Comparison of ENCODE assay signal across 8 cellular contexts in genomic region chr11:66510271-66510989, GRCh38. TPM values are rescaled to one million over a fixed set of nuclear protein-coding genes. Genes with fewer than 3 reads are reported as not detected.
DNase-seq lines count a peak whose midpoint lies in the region; ATAC-seq, FAIRE-seq and TF ChIP-seq lines count a peak whose summit lies in the region.

Gene BBS1, plus strand, starts transcription at chr11:66510635. Its CDS starts 25 bp downstream, at chr11:66510660.

- intact Hi-C loops in left lung (cut with DNase I) = no loop called here

- H3K27me3 ChIP-seq in left lung = no peaks in the 10 kb centered on the region

- TF ChIP-seq POLR2A in A549 (IDR thresholded peaks at IDR 0.05; ENCODE audit: low read length) (peak; percentile 70), GM18526 (IDR thresholded peaks at IDR 0.05; ENCODE audit: extremely low read depth, insufficient read length) (peak; percentile 49)

- TF ChIP-seq EP300 in A549 (IDR thresholded peaks at IDR 0.05) = no peak

- no peaks in the 10 kb centered on the region for H3K9me3 Mint-ChIP-seq in activated CD4-positive, alpha-beta T cell treated with anti-CD3 and anti-CD28 coated beads, Interleukin-2, amount 10 ng/mL, durations not matched to agents 7 days and 5 days

- DNase-seq in A549 (ENCODE audit: low read depth in 1 of 2, low spot score in 1 of 2) (peak; percentile 82 to 93), NCI-H524 (lab: John Stamatoyannopoulos, UW) (peak; percentile 35 to 61), coronary artery (ENCODE audit: low spot score) (peak; percentile 90), left lung (peak; percentile 86 to 97)
- DNase-seq in activated CD4-positive, alpha-beta T cell treated with anti-CD3 and anti-CD28 coated beads, Interleukin-2, amount 10 ng/mL, durations not matched to agents 7 days and 5 days = peak; percentile 84
- peak; percentile 87 to 89 for DNase-seq in stimulated activated CD4-positive, alpha-beta T cell treated with anti-CD3 and anti-CD28 coated beads, Interleukin-2, amount 100 ng/mL, for 24 hours

- no peak for FAIRE-seq in A549 (lab: Jason Lieb, UNC)

- no peak for TF ChIP-seq CTCF in A549 (IDR thresholded peaks at IDR 0.05)
- TF ChIP-seq CTCF in coronary artery (IDR thresholded peaks at IDR 0.05) = no peak
- no peak for TF ChIP-seq CTCF in left lung (IDR thresholded peaks at IDR 0.05)

- H3K4me1 Mint-ChIP-seq in activated CD4-positive, alpha-beta T cell treated with anti-CD3 and anti-CD28 coated beads, Interleukin-2, amount 10 ng/mL, durations not matched to agents 7 days and 5 days = peaks cover 18% of the 10 kb centered on the region

- H3K4me2 ChIP-seq in A549 = peak within 1 kb of the TSS; percentile 86

- POLR2A ChIA-PET in A549 (lab: Yijun Ruan, JAX) = interaction anchor here (0.6 to 2.0 kb wide), 4 partner anchors 30 to 106 kb away, joined by 3 to 20 read pairs (median 5); partner anchors contain the start of genes CCDC87, CCS, DPP3 and RBM14
- POLR2A ChIA-PET in activated CD4-positive, alpha-beta T cell treated with anti-CD3 and anti-CD28 coated beads, Interleukin-2, amount 10 ng/mL, durations not matched to agents 7 days and 5 days (lab: Charles Lee) = no interaction called here

- peak within 1 kb of the TSS; percentile 86 for H3K4me3 Mint-ChIP-seq in activated CD4-positive, alpha-beta T cell treated with anti-CD3 and anti-CD28 coated beads, Interleukin-2, amount 10 ng/mL, durations not matched to agents 7 days and 5 days

- H3K4me1 ChIP-seq in A549 = peaks cover 9% of the 10 kb centered on the region; the same call in 2 of the 3 replicates
- peaks cover 11 to 21% of the 10 kb centered on the region in 2 donors for H3K4me1 ChIP-seq in left lung

- H3K36me3 Mint-ChIP-seq in activated CD4-positive, alpha-beta T cell treated with anti-CD3 and anti-CD28 coated beads, Interleukin-2, amount 10 ng/mL, durations not matched to agents 7 days and 5 days (ENCODE audit: low read depth) = peaks cover 12% of the 10 kb centered on the region

- H3K9me3 ChIP-seq in A549 = no peaks in the 10 kb centered on the region
- H3K9me3 ChIP-seq in left lung = no peaks in the 10 kb centered on the region

- CTCF ChIA-PET in A549 (lab: Yijun Ruan, JAX) = interaction anchor here (0.9 to 1.7 kb wide), 3 partner anchors 22 to 82 kb away, joined by 3 to 4 read pairs (median 3); partner anchors contain the start of genes CCDC87 and CCS
- CTCF ChIA-PET in activated CD4-positive, alpha-beta T cell treated with anti-CD3 and anti-CD28 coated beads, Interleukin-2, amount 10 ng/mL, durations not matched to agents 7 days and 5 days (lab: Charles Lee) = interaction anchor here (0.9 to 1.3 kb wide), 3 partner anchors 9 to 168 kb away, joined by 3 to 4 read pairs (median 3); no protein-coding TSS in a partner anchor

- peaks cover 0 to 25% of the 10 kb centered on the region in 2 donors for H3K36me3 ChIP-seq in left lung

- peak within 1 kb of the TSS; percentile 75 for H3K4me3 ChIP-seq in A549
- peak within 1 kb of the TSS; percentile 74 for H3K4me3 ChIP-seq in coronary artery
- H3K4me3 ChIP-seq in left lung = peak within 1 kb of the TSS; percentile 66 to 99

- H3K27me3 Mint-ChIP-seq in activated CD4-positive, alpha-beta T cell treated with anti-CD3 and anti-CD28 coated beads, Interleukin-2, amount 10 ng/mL, durations not matched to agents 7 days and 5 days = no peaks in the 10 kb centered on the region

- H3K27ac ChIP-seq in A549 (peak within 1 kb of the TSS; percentile 77 to 84), coronary artery (peak within 1 kb of the TSS; percentile 64 to 75), left lung (peak within 1 kb of the TSS in 1 of 2 donors; percentile 84)

- WGBS in A549 (ENCODE audit: missing lambda C conversion rate) = 4% methylated on average over 21 of the region's 31 CpGs

- ATAC-seq in A549 (peak; percentile 97 to 99), HG03196 (IDR thresholded peaks at IDR 0.05; ENCODE audit: unreplicated experiment) (peak; percentile 84), left lung (peak; percentile 99)

- TF ChIP-seq RAD21 in A549 (conservative IDR thresholded peaks at IDR 0.05 in 1 of 2, IDR thresholded peaks at IDR 0.05 in 1 of 2) = no peak

- H3K27ac Mint-ChIP-seq in activated CD4-positive, alpha-beta T cell treated with anti-CD3 and anti-CD28 coated beads, Interleukin-2, amount 10 ng/mL, durations not matched to agents 7 days and 5 days = peak within 1 kb of the TSS; percentile 66

TF ChIP-seq in A549, 52 proteins besides CTCF, POLR2A, EP300 and RAD21 (continues in another document):
- peak; percentile 37; the same call in 1 of the 2 replicates for TF ChIP-seq GATA3 (IDR thresholded peaks at IDR 0.05; ENCODE audit: borderline replicate concordance)
- 0 out of 2 replicates have a peak, but pooled peaks have one; percentile 34 for TF ChIP-seq MAZ (IDR thresholded peaks at IDR 0.05; ENCODE audit: borderline replicate concordance, low read depth, low read length)
- no peak for TF ChIP-seq RCOR1 (IDR thresholded peaks at IDR 0.05; ENCODE audit: low read depth, low read length)
- no peak for TF ChIP-seq HEYL (CRISPR knock-in tag; IDR thresholded peaks at IDR 0.05)
- TF ChIP-seq HDAC2 (IDR thresholded peaks at IDR 0.05) = no peak
- no peak for TF ChIP-seq FOSB (CRISPR knock-in tag; IDR thresholded peaks at IDR 0.05)
- TF ChIP-seq HOXB13 (CRISPR knock-in tag; IDR thresholded peaks at IDR 0.05; ENCODE audit: low read depth) = no peak
- TF ChIP-seq ZSCAN20 (CRISPR knock-in tag; IDR thresholded peaks at IDR 0.05) = no peak
- 0 out of 3 replicates have a peak, but pooled peaks have one; percentile 26 for TF ChIP-seq BCL3 (IDR thresholded peaks at IDR 0.05)
- TF ChIP-seq SREBF2 (IDR thresholded peaks at IDR 0.05) = no peak
- TF ChIP-seq FOSL2 (IDR thresholded peaks at IDR 0.05) = no peak
- TF ChIP-seq FOSL2 (CRISPR knock-in tag; IDR thresholded peaks at IDR 0.05) = no peak
- TF ChIP-seq PBX3 (IDR thresholded peaks at IDR 0.05) = peak; percentile 57
- TF ChIP-seq MAFK (IDR thresholded peaks at IDR 0.05; ENCODE audit: partially characterized antibody) = no peak
- TF ChIP-seq E2F6 (IDR thresholded peaks at IDR 0.05; ENCODE audit: borderline replicate concordance, low read depth) = no peak
- no peak for TF ChIP-seq ESRRA (IDR thresholded peaks at IDR 0.05; ENCODE audit: borderline replicate concordance, low read length)
- no peak for TF ChIP-seq BHLHE40 (IDR thresholded peaks at IDR 0.05; ENCODE audit: low read depth, low read length)
- no peak for TF ChIP-seq SMC3 (IDR thresholded peaks at IDR 0.05)
- peak; percentile 72; the same call in 1 of the 2 replicates for TF ChIP-seq PHF8 (IDR thresholded peaks at IDR 0.05; ENCODE audit: borderline replicate concordance, low read depth)
- no peak for TF ChIP-seq POLR2AphosphoS2 (conservative IDR thresholded peaks at IDR 0.05; ENCODE audit: low read length)
- no peak for TF ChIP-seq ZNF302 (CRISPR knock-in tag; IDR thresholded peaks at IDR 0.05)
- no peak for TF ChIP-seq HOXB5 (CRISPR knock-in tag; IDR thresholded peaks at IDR 0.05)
- peak; percentile 74 for TF ChIP-seq MAX (IDR thresholded peaks at IDR 0.05)
- no peak for TF ChIP-seq CHD2 (IDR thresholded peaks at IDR 0.05; ENCODE audit: low read length, partially characterized antibody)
- no peak for TF ChIP-seq KDM1A (IDR thresholded peaks at IDR 0.05; ENCODE audit: low read depth)
- peak; percentile 98 for TF ChIP-seq KDM5A (IDR thresholded peaks at IDR 0.05)

RNA-seq across cellular contexts. Expression of gene BBS1, which starts in this region (rescaled TPM):
- polyA plus RNA-seq in A549 (2011; rRNA removed) (12.5 and 14.7 TPM in 2 replicates), A549 (2017; fragmentation: RNase III; extraction: RNeasy Plus Mini Kit Qiagen cat#74134 plus additional on column Dnase treatment) (10.9 to 13.4 TPM (median 12.5 TPM) in 3 replicates)
- 13.3 and 13.9 TPM in 2 replicates for polyA plus RNA-seq in A549 (2012; cell fraction: cytosol; rRNA removed)
- 39.7 and 42.5 TPM in 2 replicates for polyA plus RNA-seq in A549 (2012; cell fraction: nucleus; rRNA removed)
- 22.1 and 25.1 TPM in 2 replicates for polyA minus RNA-seq in A549 (2011; rRNA and poly(A)+ RNA removed)
- 10 to 100 TPM; 13.3 to 17.4 TPM for total RNA-seq in activated CD4-positive, alpha-beta T cell treated with anti-CD3 and anti-CD28 coated beads, Interleukin-2, amount 10 ng/mL, durations not matched to agents 7 days and 5 days
- total RNA-seq in left lung = 10 to 100 TPM; 22.8 to 37.3 TPM
